8 cellular contexts compared by ENCODE assay signal in the genomic region with DNA sequence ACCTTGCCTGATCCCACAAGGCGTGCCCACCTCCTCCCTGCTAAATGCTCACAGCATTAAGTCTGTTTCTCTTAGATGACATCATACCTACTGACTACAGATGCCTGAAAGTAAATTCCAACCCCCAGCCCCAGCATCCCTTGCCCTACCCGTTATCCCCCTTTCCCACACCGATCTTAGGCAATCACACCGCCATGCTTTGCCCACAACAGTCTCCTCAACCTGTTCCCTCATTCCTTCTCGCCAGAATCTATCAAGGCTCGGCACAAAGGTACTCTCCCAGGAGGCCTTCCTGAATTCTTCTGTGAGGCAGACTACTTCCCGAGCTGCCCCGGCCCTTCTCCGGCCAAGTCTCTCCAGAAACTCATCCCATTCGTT.
DNase-seq lines count a peak whose midpoint lies in the region; ATAC-seq and TF ChIP-seq lines count a peak whose summit lies in the region.

No MANE protein-coding gene starts in this region.

- ATAC-seq in GM21528 (IDR thresholded peaks at IDR 0.05; ENCODE audit: low FRiP score, unreplicated experiment) (no peak), GM18873 (IDR thresholded peaks at IDR 0.05; ENCODE audit: low FRiP score, unreplicated experiment) (no peak)

- H3K27me3 ChIP-seq in muscle layer of duodenum (ENCODE audit: low read depth, low read length) = no peaks in the 10 kb centered on the region

- H3K4me1 ChIP-seq in muscle layer of duodenum (ENCODE audit: control insufficient read depth in 1 of 2, insufficient read depth in 2 of 2, low read length in 2 of 2) = peaks cover 24 to 29% of the 10 kb centered on the region in 2 donors

- H3K9me3 ChIP-seq in muscle layer of duodenum (ENCODE audit: control insufficient read depth in 1 of 2, low read length in 2 of 2) = no peaks in the 10 kb centered on the region

- H3K4me3 ChIP-seq in coronary artery (peak overlapping the region; percentile 99), muscle layer of duodenum (ENCODE audit: low read depth in 1 of 2, low read length in 2 of 2) (peak overlapping the region; percentile 86 to 96)

- H3K27ac ChIP-seq in coronary artery (peak overlapping the region; percentile 78 to 99), muscle layer of duodenum (ENCODE audit: low read length) (peak overlapping the region; percentile 68)

- TF ChIP-seq CTCF in coronary artery (IDR thresholded peaks at IDR 0.05) = no peak

- H3K36me3 ChIP-seq in muscle layer of duodenum (ENCODE audit: control insufficient read depth in 1 of 2, insufficient read depth in 2 of 2, low read length in 2 of 2) = peaks cover 15 to 28% of the 10 kb centered on the region in 2 donors

- peak; percentile 40 for DNase-seq in GM03348 (ENCODE audit: low spot score)
- peak; percentile 33 for DNase-seq in NCI-H2227 (lab: John Stamatoyannopoulos, UW; ENCODE audit: unreplicated experiment)
- DNase-seq in coronary artery (ENCODE audit: low spot score) = no peak
- DNase-seq in dedifferentiated amniotic fluid mesenchymal stem cell (ENCODE audit: extremely low spot score) = no peak
- DNase-seq in MV-4-11 (lab: John Stamatoyannopoulos, UW) = no peak

Comparison
In these comparisons a context has a peak if more than half of its experiments do, and no peak if none do; other contexts are left out.
1. DNase-seq: peak in GM03348 (single experiment) and NCI-H2227 (single experiment); none in coronary artery (single experiment), dedifferentiated amniotic fluid mesenchymal stem cell (single experiment) and MV-4-11 (single experiment).